1 cellular context compared by ENCODE assay signal in genomic region chr5:38115318-38115827, GRCh38.
TF ChIP-seq lines count a peak whose summit lies in the region.

No MANE protein-coding gene starts in this region.

TF ChIP-seq in HepG2, 621 proteins besides CTCF, POLR2A, EP300 and RAD21 (continued from another document):
- TF ChIP-seq ZNF318 (CRISPR knock-in tag; IDR thresholded peaks at IDR 0.05) = no peak
- TF ChIP-seq YEATS2 (CRISPR knock-in tag; IDR thresholded peaks at IDR 0.05; ENCODE audit: borderline replicate concordance) = 0 out of 2 replicates have a peak, but pooled peaks have one; percentile 26
- no peak for TF ChIP-seq ZNF549 (CRISPR knock-in tag; IDR thresholded peaks at IDR 0.05)
- TF ChIP-seq ZNF446 (CRISPR knock-in tag; IDR thresholded peaks at IDR 0.05) = no peak
- peak; percentile 52; the same call in 1 of the 2 replicates for TF ChIP-seq NCOR1 (IDR thresholded peaks at IDR 0.05; ENCODE audit: borderline replicate concordance, low read length)
- TF ChIP-seq SMARCC2 (IDR thresholded peaks at IDR 0.05) = no peak
- peak; percentile 43; the same call in 1 of the 2 replicates for TF ChIP-seq POLR2G (IDR thresholded peaks at IDR 0.05; ENCODE audit: low read depth, low read length)
- no peak for TF ChIP-seq ZBTB38 (CRISPR knock-in tag; IDR thresholded peaks at IDR 0.05)
- TF ChIP-seq ZNF431 (CRISPR knock-in tag; IDR thresholded peaks at IDR 0.05; ENCODE audit: borderline replicate concordance, low read depth) = no peak
- 0 out of 2 replicates have a peak, but pooled peaks have one; percentile 40 for TF ChIP-seq IRF9 (CRISPR knock-in tag; IDR thresholded peaks at IDR 0.05; ENCODE audit: borderline replicate concordance)
- TF ChIP-seq ZNF333 (CRISPR knock-in tag; IDR thresholded peaks at IDR 0.05; ENCODE audit: borderline replicate concordance) = no peak
- peak; percentile 70 for TF ChIP-seq THRA (CRISPR knock-in tag; IDR thresholded peaks at IDR 0.05; ENCODE audit: borderline replicate concordance)
- no peak for TF ChIP-seq ZNF577 (CRISPR knock-in tag; IDR thresholded peaks at IDR 0.05; ENCODE audit: borderline replicate concordance, low read depth)
- no peak for TF ChIP-seq MATR3 (CRISPR knock-in tag; IDR thresholded peaks at IDR 0.05)
- peak; percentile 84 for TF ChIP-seq HDAC2 (CRISPR knock-in tag; IDR thresholded peaks at IDR 0.05)
- peak; percentile 53; the same call in 1 of the 2 replicates for TF ChIP-seq ZKSCAN8 (CRISPR knock-in tag; IDR thresholded peaks at IDR 0.05; ENCODE audit: borderline replicate concordance)
- no peak for TF ChIP-seq ZBTB7A (CRISPR knock-in tag; IDR thresholded peaks at IDR 0.05)
- TF ChIP-seq ZNF546 (CRISPR knock-in tag; conservative IDR thresholded peaks at IDR 0.05) = no peak
- no peak for TF ChIP-seq KDM5B (CRISPR knock-in tag; IDR thresholded peaks at IDR 0.05; ENCODE audit: borderline replicate concordance)
- TF ChIP-seq ATF1 (CRISPR knock-in tag; IDR thresholded peaks at IDR 0.05) = 0 out of 2 replicates have a peak, but pooled peaks have one; percentile 20
- TF ChIP-seq TCF7L2 (IDR thresholded peaks at IDR 0.05; ENCODE audit: low read depth, low read length) = 0 out of 2 replicates have a peak, but pooled peaks have one; percentile 44
- TF ChIP-seq ZNF558 (CRISPR knock-in tag; IDR thresholded peaks at IDR 0.05; ENCODE audit: borderline replicate concordance) = no peak
- TF ChIP-seq HHEX (CRISPR knock-in tag; IDR thresholded peaks at IDR 0.05) = no peak
- 0 out of 2 replicates have a peak, but pooled peaks have one; percentile 50 for TF ChIP-seq MBD4 (IDR thresholded peaks at IDR 0.05; ENCODE audit: borderline replicate concordance, low read length)
- no peak for TF ChIP-seq FOXP1 (IDR thresholded peaks at IDR 0.05)
- peak; percentile 51; the same call in 1 of the 2 replicates for TF ChIP-seq FOXP1 (CRISPR knock-in tag; IDR thresholded peaks at IDR 0.05)
- 0 out of 2 replicates have a peak, but pooled peaks have one; percentile 36 for TF ChIP-seq ZBTB25 (CRISPR knock-in tag; IDR thresholded peaks at IDR 0.05)
- TF ChIP-seq SNAI1 (CRISPR knock-in tag; IDR thresholded peaks at IDR 0.05; ENCODE audit: borderline replicate concordance) = no peak
- no peak for TF ChIP-seq BATF2 (CRISPR knock-in tag; IDR thresholded peaks at IDR 0.05)
- TF ChIP-seq SIX1 (CRISPR knock-in tag; IDR thresholded peaks at IDR 0.05; ENCODE audit: borderline replicate concordance) = 0 out of 2 replicates have a peak, but pooled peaks have one; percentile 42
- peak; percentile 62 for TF ChIP-seq ZNF629 (CRISPR knock-in tag; conservative IDR thresholded peaks at IDR 0.05)
- peak; percentile 36; the same call in 1 of the 2 replicates for TF ChIP-seq ZBTB7B (CRISPR knock-in tag; IDR thresholded peaks at IDR 0.05)
- no peak for TF ChIP-seq ZNF839 (CRISPR knock-in tag; IDR thresholded peaks at IDR 0.05; ENCODE audit: borderline replicate concordance)
- TF ChIP-seq ZNF296 (CRISPR knock-in tag; conservative IDR thresholded peaks at IDR 0.05) = no peak
- 0 out of 2 replicates have a peak, but pooled peaks have one; percentile 37 for TF ChIP-seq JUN (CRISPR knock-in tag; IDR thresholded peaks at IDR 0.05)
- no peak for TF ChIP-seq GTF2F1 (IDR thresholded peaks at IDR 0.05; ENCODE audit: low read length)
- peak; percentile 55; the same call in 1 of the 2 replicates for TF ChIP-seq POGK (CRISPR knock-in tag; conservative IDR thresholded peaks at IDR 0.05)
- TF ChIP-seq TBL1XR1 (IDR thresholded peaks at IDR 0.05; ENCODE audit: borderline replicate concordance, low read length, partially characterized antibody) = no peak
- TF ChIP-seq RXRB (CRISPR knock-in tag; IDR thresholded peaks at IDR 0.05; ENCODE audit: borderline replicate concordance) = peak; percentile 76; the same call in 1 of the 2 replicates
- no peak for TF ChIP-seq ZBTB8A (CRISPR knock-in tag; IDR thresholded peaks at IDR 0.05; ENCODE audit: borderline replicate concordance, low read depth)
- TF ChIP-seq ARID2 (CRISPR knock-in tag; IDR thresholded peaks at IDR 0.05; ENCODE audit: borderline replicate concordance) = no peak
- TF ChIP-seq ZNF224 (CRISPR knock-in tag; IDR thresholded peaks at IDR 0.05) = no peak
- no peak for TF ChIP-seq RELA (CRISPR knock-in tag; IDR thresholded peaks at IDR 0.05)
- no peak for TF ChIP-seq ZNF614 (CRISPR knock-in tag; IDR thresholded peaks at IDR 0.05; ENCODE audit: borderline replicate concordance)
- TF ChIP-seq ZNF609 (CRISPR knock-in tag; IDR thresholded peaks at IDR 0.05; ENCODE audit: borderline replicate concordance) = peak; percentile 51; the same call in 1 of the 2 replicates
